Comparison of ENCODE assay signal across 1 cellular context in the genomic region with DNA sequence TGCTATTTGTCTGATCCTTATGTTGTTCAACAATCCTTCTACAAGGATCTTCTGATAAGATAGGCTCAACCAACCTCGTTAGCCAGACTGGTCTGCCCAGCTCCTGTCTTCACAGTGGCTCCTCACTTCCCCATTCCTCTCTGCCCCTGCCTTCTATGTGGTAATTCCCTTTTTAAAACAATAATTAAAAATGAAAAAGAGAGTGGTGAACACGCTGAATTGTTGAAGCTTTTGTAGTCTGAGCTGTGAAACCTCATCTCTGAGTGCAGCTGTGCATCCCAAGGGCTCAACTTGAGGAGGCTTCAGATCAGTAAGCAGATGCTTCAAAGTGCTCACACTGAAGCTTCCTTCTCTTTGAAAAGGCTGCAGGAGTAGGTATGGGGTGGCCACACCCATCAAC.
TF ChIP-seq lines count a peak whose summit lies in the region.

No MANE protein-coding gene starts in this region.

TF ChIP-seq in K562, 482 proteins besides CTCF, POLR2A, EP300 and RAD21:
- TF ChIP-seq, protein P1, sequence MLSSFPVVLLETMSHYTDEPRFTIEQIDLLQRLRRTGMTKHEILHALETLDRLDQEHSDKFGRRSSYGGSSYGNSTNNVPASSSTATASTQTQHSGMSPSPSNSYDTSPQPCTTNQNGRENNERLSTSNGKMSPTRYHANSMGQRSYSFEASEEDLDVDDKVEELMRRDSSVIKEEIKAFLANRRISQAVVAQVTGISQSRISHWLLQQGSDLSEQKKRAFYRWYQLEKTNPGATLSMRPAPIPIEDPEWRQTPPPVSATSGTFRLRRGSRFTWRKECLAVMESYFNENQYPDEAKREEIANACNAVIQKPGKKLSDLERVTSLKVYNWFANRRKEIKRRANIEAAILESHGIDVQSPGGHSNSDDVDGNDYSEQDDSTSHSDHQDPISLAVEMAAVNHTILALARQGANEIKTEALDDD (IDR thresholded peaks at IDR 0.05) = peak; percentile 46; the same call in 1 of the 2 replicates
- TF ChIP-seq SPI1 (IDR thresholded peaks at IDR 0.05; ENCODE audit: borderline replicate concordance, low read depth, low read length) (peak; percentile 85), CCAR2 (IDR thresholded peaks at IDR 0.05; ENCODE audit: low read depth, low read length) (no peak), ZNF780A (CRISPR knock-in tag; IDR thresholded peaks at IDR 0.05) (no peak), ZNF707 (CRISPR knock-in tag; conservative IDR thresholded peaks at IDR 0.05) (no peak)
- TF ChIP-seq, protein P2, sequence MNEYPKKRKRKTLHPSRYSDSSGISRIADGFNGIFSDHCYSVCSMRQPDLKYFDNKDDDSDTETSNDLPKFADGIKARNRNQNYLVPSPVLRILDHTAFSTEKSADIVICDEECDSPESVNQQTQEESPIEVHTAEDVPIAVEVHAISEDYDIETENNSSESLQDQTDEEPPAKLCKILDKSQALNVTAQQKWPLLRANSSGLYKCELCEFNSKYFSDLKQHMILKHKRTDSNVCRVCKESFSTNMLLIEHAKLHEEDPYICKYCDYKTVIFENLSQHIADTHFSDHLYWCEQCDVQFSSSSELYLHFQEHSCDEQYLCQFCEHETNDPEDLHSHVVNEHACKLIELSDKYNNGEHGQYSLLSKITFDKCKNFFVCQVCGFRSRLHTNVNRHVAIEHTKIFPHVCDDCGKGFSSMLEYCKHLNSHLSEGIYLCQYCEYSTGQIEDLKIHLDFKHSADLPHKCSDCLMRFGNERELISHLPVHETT (CRISPR knock-in tag; conservative IDR thresholded peaks at IDR 0.05 in 1 of 2, IDR thresholded peaks at IDR 0.05 in 1 of 2) = 0 out of 4 replicates have a peak, but pooled peaks of 1 of the 2 experiments have one; percentile 15
- TF ChIP-seq, protein P3, sequence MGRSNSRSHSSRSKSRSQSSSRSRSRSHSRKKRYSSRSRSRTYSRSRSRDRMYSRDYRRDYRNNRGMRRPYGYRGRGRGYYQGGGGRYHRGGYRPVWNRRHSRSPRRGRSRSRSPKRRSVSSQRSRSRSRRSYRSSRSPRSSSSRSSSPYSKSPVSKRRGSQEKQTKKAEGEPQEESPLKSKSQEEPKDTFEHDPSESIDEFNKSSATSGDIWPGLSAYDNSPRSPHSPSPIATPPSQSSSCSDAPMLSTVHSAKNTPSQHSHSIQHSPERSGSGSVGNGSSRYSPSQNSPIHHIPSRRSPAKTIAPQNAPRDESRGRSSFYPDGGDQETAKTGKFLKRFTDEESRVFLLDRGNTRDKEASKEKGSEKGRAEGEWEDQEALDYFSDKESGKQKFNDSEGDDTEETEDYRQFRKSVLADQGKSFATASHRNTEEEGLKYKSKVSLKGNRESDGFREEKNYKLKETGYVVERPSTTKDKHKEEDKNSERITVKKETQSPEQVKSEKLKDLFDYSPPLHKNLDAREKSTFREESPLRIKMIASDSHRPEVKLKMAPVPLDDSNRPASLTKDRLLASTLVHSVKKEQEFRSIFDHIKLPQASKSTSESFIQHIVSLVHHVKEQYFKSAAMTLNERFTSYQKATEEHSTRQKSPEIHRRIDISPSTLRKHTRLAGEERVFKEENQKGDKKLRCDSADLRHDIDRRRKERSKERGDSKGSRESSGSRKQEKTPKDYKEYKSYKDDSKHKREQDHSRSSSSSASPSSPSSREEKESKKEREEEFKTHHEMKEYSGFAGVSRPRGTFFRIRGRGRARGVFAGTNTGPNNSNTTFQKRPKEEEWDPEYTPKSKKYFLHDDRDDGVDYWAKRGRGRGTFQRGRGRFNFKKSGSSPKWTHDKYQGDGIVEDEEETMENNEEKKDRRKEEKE (IDR thresholded peaks at IDR 0.05; ENCODE audit: borderline replicate concordance in 1 of 2, control insufficient read depth in 1 of 2, low read depth in 2 of 2, low read length in 1 of 2) = no peak
- TF ChIP-seq, protein P4, sequence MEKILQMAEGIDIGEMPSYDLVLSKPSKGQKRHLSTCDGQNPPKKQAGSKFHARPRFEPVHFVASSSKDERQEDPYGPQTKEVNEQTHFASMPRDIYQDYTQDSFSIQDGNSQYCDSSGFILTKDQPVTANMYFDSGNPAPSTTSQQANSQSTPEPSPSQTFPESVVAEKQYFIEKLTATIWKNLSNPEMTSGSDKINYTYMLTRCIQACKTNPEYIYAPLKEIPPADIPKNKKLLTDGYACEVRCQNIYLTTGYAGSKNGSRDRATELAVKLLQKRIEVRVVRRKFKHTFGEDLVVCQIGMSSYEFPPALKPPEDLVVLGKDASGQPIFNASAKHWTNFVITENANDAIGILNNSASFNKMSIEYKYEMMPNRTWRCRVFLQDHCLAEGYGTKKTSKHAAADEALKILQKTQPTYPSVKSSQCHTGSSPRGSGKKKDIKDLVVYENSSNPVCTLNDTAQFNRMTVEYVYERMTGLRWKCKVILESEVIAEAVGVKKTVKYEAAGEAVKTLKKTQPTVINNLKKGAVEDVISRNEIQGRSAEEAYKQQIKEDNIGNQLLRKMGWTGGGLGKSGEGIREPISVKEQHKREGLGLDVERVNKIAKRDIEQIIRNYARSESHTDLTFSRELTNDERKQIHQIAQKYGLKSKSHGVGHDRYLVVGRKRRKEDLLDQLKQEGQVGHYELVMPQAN (IDR thresholded peaks at IDR 0.05; ENCODE audit: borderline replicate concordance) = no peak
